Comparison of ENCODE assay signal across 20 cellular contexts in genomic region chr17:79627184-79627765, GRCh38. TPM values are rescaled to one million over a fixed set of nuclear protein-coding genes. Genes with fewer than 3 reads are reported as not detected.
A peak's percentile ranks its signal among the peaks of the same experiment; 100 is the strongest.
DNase-seq lines count a peak whose midpoint lies in the region; ATAC-seq and TF ChIP-seq lines count a peak whose summit lies in the region.
"Had no signal": no experiment of that assay in that cellular context is flagged by ENCODE, and none has a peak within 500 bp of the region (broad histone marks: within the 10 kb centered on the region; RNA-seq: fewer than 3 reads in every experiment).

No MANE protein-coding gene starts in this region.

- no peaks in the 10 kb centered on the region for H3K4me1 Mint-ChIP-seq in natural killer cell treated with Interleukin-12 subunit alpha and Interleukin-12 subunit beta and Interleukin-15 and Interleukin-18, amount 100 ng/mL, for 72 hours (ENCODE audit: low read depth in 2 of 2)
- H3K4me1 Mint-ChIP-seq: activated CD4-positive, alpha-beta T cell treated with anti-CD3 and anti-CD28 coated beads for 36 hours; stimulated activated effector memory CD8-positive, alpha-beta T cell treated with anti-CD3 and anti-CD28 coated beads, Interleukin-12 subunit alpha, Interleukin-12 subunit beta, amount 100 ng/mL, for 72 hours had no signal

- peaks cover 7 to 8% of the 10 kb centered on the region in 2 donors for H3K27me3 Mint-ChIP-seq in natural killer cell treated with Interleukin-12 subunit alpha and Interleukin-12 subunit beta and Interleukin-15 and Interleukin-18, amount 100 ng/mL, for 72 hours

- H3K4me1 ChIP-seq in heart right ventricle (no peaks in the 10 kb centered on the region), uterus (no peaks in the 10 kb centered on the region), gastrocnemius medialis (no peaks in the 10 kb centered on the region)
- H3K4me1 ChIP-seq: pancreas, thyroid gland had no signal

- H3K9me3 ChIP-seq in heart right ventricle, result no peaks in the 10 kb centered on the region
- H3K9me3 ChIP-seq in uterus, result no peaks in the 10 kb centered on the region
- H3K9me3 ChIP-seq in gastrocnemius medialis, result no peaks in the 10 kb centered on the region
- H3K9me3 ChIP-seq: pancreas, thyroid gland had no signal

- intact Hi-C loops in left cardiac atrium (cut with DNase I), result no loop called here
- intact Hi-C loops in heart right ventricle (cut with DNase I), result no loop called here
- intact Hi-C loops in uterus (cut with DNase I; ENCODE audit: low total_unique reads), result no loop called here
- intact Hi-C loops in gastrocnemius medialis (cut with DNase I; ENCODE audit: low total_unique reads), result no loop called here

- DNase-seq in left cardiac atrium (peak; percentile 6), heart right ventricle (no peak), coronary artery (ENCODE audit: low spot score) (peak; percentile 55), uterus (peak; percentile 6 to 7), gastrocnemius medialis (no peak)
- peak; percentile 12 for DNase-seq in natural killer cell treated with Interleukin-12 subunit alpha and Interleukin-12 subunit beta and Interleukin-15 and Interleukin-18, amount 100 ng/mL, for 72 hours (ENCODE audit: low spot score)
- DNase-seq: activated CD4-positive, alpha-beta T cell treated with anti-CD3 and anti-CD28 coated beads for 36 hours; amygdala; cerebellar nuclear complex; GF-D8; GOT3; KG1; NCI-H524 treated with DMSO at 0.1 percent for 48 hours; SIG-M5; thyroid gland had no signal

- in situ Hi-C loops in gastrocnemius medialis (cut with MboI; ENCODE audit: low sequenced_read_pairs in 4 of 4), result no loop called here

- H3K27ac Mint-ChIP-seq in natural killer cell treated with Interleukin-12 subunit alpha and Interleukin-12 subunit beta and Interleukin-15 and Interleukin-18, amount 100 ng/mL, for 72 hours, result no peak overlapping the region
- H3K27ac Mint-ChIP-seq: activated CD4-positive, alpha-beta T cell treated with anti-CD3 and anti-CD28 coated beads for 36 hours; stimulated activated effector memory CD8-positive, alpha-beta T cell treated with anti-CD3 and anti-CD28 coated beads, Interleukin-12 subunit alpha, Interleukin-12 subunit beta, amount 100 ng/mL, for 72 hours had no signal

- H3K27ac ChIP-seq in heart right ventricle (no peak overlapping the region), coronary artery (no peak overlapping the region), uterus (no peak overlapping the region), gastrocnemius medialis (no peak overlapping the region)
- H3K27ac ChIP-seq: pancreas, thyroid gland had no signal

- H3K36me3 ChIP-seq in heart right ventricle (no peaks in the 10 kb centered on the region), uterus (no peaks in the 10 kb centered on the region), gastrocnemius medialis (no peaks in the 10 kb centered on the region)
- H3K36me3 ChIP-seq: pancreas, thyroid gland had no signal

- no peak for TF ChIP-seq POLR2A in uterus (IDR thresholded peaks at IDR 0.05)
- no peak for TF ChIP-seq POLR2A in gastrocnemius medialis (IDR thresholded peaks at IDR 0.05)

- H3K4me3 ChIP-seq in heart right ventricle (no peak overlapping the region), coronary artery (no peak overlapping the region), uterus (no peak overlapping the region), gastrocnemius medialis (no peak overlapping the region)
- H3K4me3 ChIP-seq: pancreas, smooth muscle cell, thyroid gland had no signal

- H3K36me3 Mint-ChIP-seq in natural killer cell treated with Interleukin-12 subunit alpha and Interleukin-12 subunit beta and Interleukin-15 and Interleukin-18, amount 100 ng/mL, for 72 hours, result no peaks in the 10 kb centered on the region
- H3K36me3 Mint-ChIP-seq: stimulated activated effector memory CD8-positive, alpha-beta T cell treated with anti-CD3 and anti-CD28 coated beads, Interleukin-12 subunit alpha, Interleukin-12 subunit beta, amount 100 ng/mL, for 72 hours had no signal

- H3K9me3 Mint-ChIP-seq in natural killer cell treated with Interleukin-12 subunit alpha and Interleukin-12 subunit beta and Interleukin-15 and Interleukin-18, amount 100 ng/mL, for 72 hours, result no peaks in the 10 kb centered on the region
- H3K9me3 Mint-ChIP-seq: stimulated activated effector memory CD8-positive, alpha-beta T cell treated with anti-CD3 and anti-CD28 coated beads, Interleukin-12 subunit alpha, Interleukin-12 subunit beta, amount 100 ng/mL, for 72 hours had no signal

- WGBS in heart right ventricle, 2 donors, result 80 to 81% methylated on average over 10 of the region's 10 CpGs

- H3K27me3 ChIP-seq in heart right ventricle, result peaks cover 0 to 60% (median 50%) of the 10 kb centered on the region in 7 donors
- no peaks in the 10 kb centered on the region for H3K27me3 ChIP-seq in uterus
- H3K27me3 ChIP-seq in gastrocnemius medialis, result peaks cover 8 to 23% (median 16%) of the 10 kb centered on the region in 3 donors
- H3K27me3 ChIP-seq: thyroid gland had no signal

- no peak overlapping the region for H3K4me3 Mint-ChIP-seq in natural killer cell treated with Interleukin-12 subunit alpha and Interleukin-12 subunit beta and Interleukin-15 and Interleukin-18, amount 100 ng/mL, for 72 hours
- H3K4me3 Mint-ChIP-seq: activated CD4-positive, alpha-beta T cell treated with anti-CD3 and anti-CD28 coated beads for 36 hours; stimulated activated effector memory CD8-positive, alpha-beta T cell treated with anti-CD3 and anti-CD28 coated beads, Interleukin-12 subunit alpha, Interleukin-12 subunit beta, amount 100 ng/mL, for 72 hours had no signal

- ATAC-seq in left cardiac atrium (no peak), heart right ventricle (no peak), HG03521 (IDR thresholded peaks at IDR 0.05; ENCODE audit: unreplicated experiment) (no peak), HG03442 (IDR thresholded peaks at IDR 0.05; ENCODE audit: unreplicated experiment) (no peak), gastrocnemius medialis (no peak)
- ATAC-seq in natural killer cell treated with Interleukin-12 subunit alpha and Interleukin-12 subunit beta and Interleukin-15 and Interleukin-18, amount 100 ng/mL, for 72 hours, result no peak
- ATAC-seq: activated CD4-positive, alpha-beta T cell treated with anti-CD3 and anti-CD28 coated beads for 36 hours; pancreas; stimulated activated effector memory CD8-positive, alpha-beta T cell treated with anti-CD3 and anti-CD28 coated beads, Interleukin-12 subunit alpha, Interleukin-12 subunit beta, amount 100 ng/mL, for 72 hours had no signal

- no peak for TF ChIP-seq CTCF in heart right ventricle (IDR thresholded peaks at IDR 0.05)
- TF ChIP-seq CTCF in coronary artery (IDR thresholded peaks at IDR 0.05), result no peak
- TF ChIP-seq CTCF in uterus (IDR thresholded peaks at IDR 0.05), result no peak
- TF ChIP-seq CTCF in gastrocnemius medialis (IDR thresholded peaks at IDR 0.05 in 4 of 5, conservative IDR thresholded peaks at IDR 0.05 in 1 of 5), result no peak

RNA-seq across cellular contexts. Expression of gene RBFOX3, which starts 16.4 kb away (rescaled TPM):
- total RNA-seq in left cardiac atrium (not detected), heart right ventricle (not detected), uterus (1 to 10 TPM in 3 of 4 donors, under 1 TPM in 1; 0.69 to 5.3 (median 2.7) TPM), gastrocnemius medialis (not detected)
- polyA plus RNA-seq in heart right ventricle, result not detected
- total RNA-seq in natural killer cell treated with Interleukin-12 subunit alpha and Interleukin-12 subunit beta and Interleukin-15 and Interleukin-18, amount 100 ng/mL, for 72 hours, result not detected
- total RNA-seq: smooth muscle cell, thyroid gland had no signal

Comparison
In these comparisons a context has a peak if more than half of its experiments do, and no peak if none do; other contexts are left out.
1. DNase-seq: peak in left cardiac atrium (single experiment), coronary artery (single experiment), natural killer cell treated with Interleukin-12 subunit alpha and Interleukin-12 subunit beta and Interleukin-15 and Interleukin-18, amount 100 ng/mL, for 72 hours (single experiment) and uterus (2 of 2); none in heart right ventricle (0 of 2) and gastrocnemius medialis (0 of 2).